24 cellular contexts compared by ENCODE assay signal in the genomic region with DNA sequence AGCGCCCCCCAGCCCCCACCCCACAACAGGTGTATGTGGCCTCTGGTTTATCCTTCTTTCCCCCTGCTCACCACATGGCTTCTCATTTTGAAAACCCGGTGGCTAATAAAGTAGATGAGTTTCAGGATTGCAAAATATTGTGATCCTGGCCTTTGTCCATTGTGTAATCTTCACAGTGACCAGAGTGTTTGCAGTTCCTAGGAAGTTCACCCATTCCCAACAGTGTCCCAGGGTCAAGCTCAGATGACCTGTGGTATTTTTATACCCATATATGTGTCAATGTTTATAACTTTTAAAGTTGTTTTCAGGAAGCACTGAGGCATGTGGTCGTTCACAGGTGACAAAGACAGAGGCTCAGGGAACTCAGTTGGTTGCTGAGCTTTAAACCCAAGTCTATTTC.
DNase-seq lines count a peak whose midpoint lies in the region; ATAC-seq, FAIRE-seq and TF ChIP-seq lines count a peak whose summit lies in the region.
"Had no signal": no experiment of that assay in that cellular context is flagged by ENCODE, and none has a peak within 500 bp of the region (broad histone marks: within the 10 kb centered on the region; RNA-seq: fewer than 3 reads in every experiment).

No MANE protein-coding gene starts in this region.

- peaks cover 4% of the 10 kb centered on the region for H3K9me3 Mint-ChIP-seq in T-helper 2 cell treated with Interferon-gamma antibody and Interleukin-4, amounts not matched to agents 5 μg/mL and 100 μg/mL, for 36 hours
- H3K9me3 Mint-ChIP-seq: CD4-positive, alpha-beta T cell; CD8-positive, alpha-beta T cell had no signal

- 29% methylated on average over 3 of the region's 3 CpGs for WGBS in HepG2 (ENCODE audit: low lambda C conversion rate)
- WGBS in right lobe of liver (ENCODE audit: insufficient coverage, low coverage, low lambda C conversion rate, missing lambda C conversion rate), result 11% methylated on average over 2 of the region's 3 CpGs

- CTCF ChIA-PET in HepG2 (lab: Yijun Ruan, JAX; ENCODE audit: low intra/inter-chr PET ratio, low total read pairs), result no interaction called here

- POLR2A ChIA-PET in HepG2 (lab: Yijun Ruan, JAX), result no interaction called here

- H3K27me3 Mint-ChIP-seq in T-helper 2 cell treated with Interferon-gamma antibody and Interleukin-4, amounts not matched to agents 5 μg/mL and 100 μg/mL, for 36 hours (ENCODE audit: low read depth), result no peaks in the 10 kb centered on the region
- H3K27me3 Mint-ChIP-seq: B cell; CD4-positive, alpha-beta T cell had no signal

- H3K27ac Mint-ChIP-seq in T-helper 2 cell treated with Interferon-gamma antibody and Interleukin-4, amounts not matched to agents 5 μg/mL and 100 μg/mL, for 36 hours, result no peak overlapping the region
- H3K27ac Mint-ChIP-seq: B cell; CD4-positive, alpha-beta T cell; CD8-positive, alpha-beta T cell had no signal

- H3K9me3 ChIP-seq in HepG2 (ENCODE audit: low read length) (peaks cover 18% of the 10 kb centered on the region), right lobe of liver (peaks cover 0 to 19% (median 3%) of the 10 kb centered on the region in 4 donors)
- H3K9me3 ChIP-seq: A549; BLaER1 treated with 17β-estradiol and CSF1 and Interleukin-3, amounts not matched to agents 10 nM and 100 nM; Caco-2 had no signal

- intact Hi-C loops in HepG2 (cut with micrococcal nuclease; ENCODE audit: unreplicated experiment) (no loop called here), right lobe of liver (cut with DNase I) (no loop called here)

- no peak overlapping the region for H3K9ac ChIP-seq in HepG2 (ENCODE audit: insufficient read depth, low read depth, low read length)
- H3K9ac ChIP-seq: BLaER1 treated with 17β-estradiol and CSF1 and Interleukin-3, amounts not matched to agents 10 nM and 100 nM had no signal

- FAIRE-seq in HepG2 (lab: Jason Lieb, UNC), result no peak
- FAIRE-seq: A549, D721Med, G401.6, GM12878, GM12892, GM18507 had no signal

- TF ChIP-seq CTCF in fibroblast of villous mesenchyme (IDR thresholded peaks at IDR 0.05; ENCODE audit: insufficient read depth, low read depth, low read length) (no peak), HepG2 (CRISPR knock-in tag; IDR thresholded peaks at IDR 0.05) (no peak), right lobe of liver (IDR thresholded peaks at IDR 0.05) (no peak)

- H3K36me3 ChIP-seq in HepG2 (replicated peaks in 1 of 2; ENCODE audit: control insufficient read depth in 1 of 2, insufficient read depth in 2 of 2, low read length in 2 of 2) (no peaks in the 10 kb centered on the region), right lobe of liver (no peaks in the 10 kb centered on the region)
- H3K36me3 ChIP-seq: BLaER1 treated with 17β-estradiol and CSF1 and Interleukin-3, amounts not matched to agents 10 nM and 100 nM had no signal

- no peak overlapping the region for H2AFZ ChIP-seq in HepG2 (ENCODE audit: low read length)

- H3K27me3 ChIP-seq in HepG2 (ENCODE audit: control insufficient read depth in 1 of 2, insufficient read depth in 2 of 2, low read length in 2 of 2) (no peaks in the 10 kb centered on the region), right lobe of liver (no peaks in the 10 kb centered on the region)
- H3K27me3 ChIP-seq: BLaER1 treated with 17β-estradiol and CSF1 and Interleukin-3, amounts not matched to agents 10 nM and 100 nM had no signal

- H3K4me1 Mint-ChIP-seq in T-helper 2 cell treated with Interferon-gamma antibody and Interleukin-4, amounts not matched to agents 5 μg/mL and 100 μg/mL, for 36 hours (ENCODE audit: low read depth), result no peaks in the 10 kb centered on the region
- H3K4me1 Mint-ChIP-seq: B cell had no signal

- H3K27ac ChIP-seq in HepG2 (ENCODE audit: extremely low read length, insufficient read depth, low read length) (no peak overlapping the region), right lobe of liver (peak overlapping the region in 1 of 3 donors; percentile 58)
- H3K27ac ChIP-seq: 22Rv1; A549; BLaER1 treated with 17β-estradiol and CSF1 and Interleukin-3, amounts not matched to agents 10 nM and 100 nM; C4-2B had no signal

- no peak overlapping the region for H3K4me2 ChIP-seq in HepG2 (ENCODE audit: low read depth, low read length)
- H3K4me2 ChIP-seq: A549; BLaER1 treated with 17β-estradiol and CSF1 and Interleukin-3, amounts not matched to agents 10 nM and 100 nM had no signal

- H3K36me3 Mint-ChIP-seq in T-helper 2 cell treated with Interferon-gamma antibody and Interleukin-4, amounts not matched to agents 5 μg/mL and 100 μg/mL, for 36 hours (ENCODE audit: low read depth), result no peaks in the 10 kb centered on the region
- H3K36me3 Mint-ChIP-seq: CD8-positive, alpha-beta T cell had no signal

- in situ Hi-C loops in HepG2 (cut with HindIII; ENCODE audit: extremely low pct_ligation_motif_present, low pct_unique_long_range_greater_than_20kb), result no loop called here

- 0 out of 2 replicates have a peak, but pooled peaks cover 4% of the 10 kb centered on the region for H3K4me1 ChIP-seq in HepG2 (ENCODE audit: insufficient read depth, low read length)
- H3K4me1 ChIP-seq in right lobe of liver, result peaks cover 0 to 20% (median 6%) of the 10 kb centered on the region in 4 donors
- H3K4me1 ChIP-seq: A549; BLaER1 treated with 17β-estradiol and CSF1 and Interleukin-3, amounts not matched to agents 10 nM and 100 nM had no signal

- no peak overlapping the region for H3K4me3 ChIP-seq in fibroblast of villous mesenchyme (ENCODE audit: low read depth, low read length)
- no peak overlapping the region for H3K4me3 ChIP-seq in HepG2 (replicated peaks in 1 of 3; ENCODE audit: insufficient read depth in 1 of 3, low read depth in 2 of 3, low read length in 3 of 3)
- no peak overlapping the region for H3K4me3 ChIP-seq in right lobe of liver
- H3K4me3 ChIP-seq: A549; BLaER1 treated with 17β-estradiol and CSF1 and Interleukin-3, amounts not matched to agents 10 nM and 100 nM; GM12878 had no signal

- TF ChIP-seq POLR2A in HepG2 (IDR thresholded peaks at IDR 0.05; ENCODE audit: insufficient read depth in 1 of 2, low read depth in 2 of 2, low read length in 2 of 2), result no peak
- TF ChIP-seq POLR2A in right lobe of liver (IDR thresholded peaks at IDR 0.05), result no peak

- TF ChIP-seq EP300 in HepG2 (IDR thresholded peaks at IDR 0.05; ENCODE audit: low read depth in 2 of 2, low read length in 2 of 2), result no peak
- TF ChIP-seq EP300 in HepG2 (CRISPR knock-in tag; IDR thresholded peaks at IDR 0.05; ENCODE audit: borderline replicate concordance), result no peak

- DNase-seq in HuH-7 (ENCODE audit: low spot score) (peak; percentile 46), fibroblast of villous mesenchyme (ENCODE audit: low read depth) (peak; percentile 15), HepG2 (ENCODE audit: low spot score) (no peak), right lobe of liver (no peak)
- DNase-seq in T-helper 2 cell treated with Interferon-gamma antibody and Interleukin-4, amounts not matched to agents 5 μg/mL and 100 μg/mL, for 36 hours (ENCODE audit: low spot score), result no peak
- DNase-seq: AML-193; Caco-2; Calu3; CD4-positive, alpha-beta T cell; CD8-positive, alpha-beta T cell; DMS79 treated with DMSO at 0.1 percent for 48 hours; GF-D8 had no signal

- H3K79me2 ChIP-seq in HepG2 (ENCODE audit: insufficient read depth, low read length), result no peaks in the 10 kb centered on the region

- BruUV-seq in HepG2 (replicated peaks; lab: Mats Ljungman, UMichigan), result no TSS peak

- no peak for TF ChIP-seq RAD21 in HepG2 (CRISPR knock-in tag; IDR thresholded peaks at IDR 0.05)

- ATAC-seq in HepG2 (0 out of 3 replicates have a peak, but pooled peaks have one; percentile 31), right lobe of liver (peak in 3 of 4 donors; percentile 46 to 85 (median 61)), GM19035 (IDR thresholded peaks at IDR 0.05; ENCODE audit: unreplicated experiment) (no peak), GM18909 (IDR thresholded peaks at IDR 0.05; ENCODE audit: poor library complexity, unreplicated experiment) (no peak)
- ATAC-seq: A549; CD8-positive, alpha-beta T cell; GM12878 had no signal

- no peak overlapping the region for H3K4me3 Mint-ChIP-seq in T-helper 2 cell treated with Interferon-gamma antibody and Interleukin-4, amounts not matched to agents 5 μg/mL and 100 μg/mL, for 36 hours
- H3K4me3 Mint-ChIP-seq: B cell; CD4-positive, alpha-beta T cell; CD8-positive, alpha-beta T cell had no signal

- H4K20me1 ChIP-seq in HepG2 (ENCODE audit: insufficient read depth, low read length), result no peaks in the 10 kb centered on the region
- H4K20me1 ChIP-seq: BLaER1 treated with 17β-estradiol and CSF1 and Interleukin-3, amounts not matched to agents 10 nM and 100 nM had no signal

TF ChIP-seq in HepG2, 621 proteins besides CTCF, POLR2A, EP300 and RAD21 (continues in another document):
- TF ChIP-seq ZNF382 (CRISPR knock-in tag; IDR thresholded peaks at IDR 0.05; ENCODE audit: borderline replicate concordance) (no peak), MAZ (IDR thresholded peaks at IDR 0.05; ENCODE audit: borderline replicate concordance, low read depth, low read length) (no peak), MAZ (CRISPR knock-in tag; IDR thresholded peaks at IDR 0.05; ENCODE audit: low read depth) (no peak), IRX3 (CRISPR knock-in tag; IDR thresholded peaks at IDR 0.05; ENCODE audit: borderline replicate concordance, low read depth) (no peak), ZNF501 (CRISPR knock-in tag; IDR thresholded peaks at IDR 0.05) (no peak)
- TF ChIP-seq, protein P1, sequence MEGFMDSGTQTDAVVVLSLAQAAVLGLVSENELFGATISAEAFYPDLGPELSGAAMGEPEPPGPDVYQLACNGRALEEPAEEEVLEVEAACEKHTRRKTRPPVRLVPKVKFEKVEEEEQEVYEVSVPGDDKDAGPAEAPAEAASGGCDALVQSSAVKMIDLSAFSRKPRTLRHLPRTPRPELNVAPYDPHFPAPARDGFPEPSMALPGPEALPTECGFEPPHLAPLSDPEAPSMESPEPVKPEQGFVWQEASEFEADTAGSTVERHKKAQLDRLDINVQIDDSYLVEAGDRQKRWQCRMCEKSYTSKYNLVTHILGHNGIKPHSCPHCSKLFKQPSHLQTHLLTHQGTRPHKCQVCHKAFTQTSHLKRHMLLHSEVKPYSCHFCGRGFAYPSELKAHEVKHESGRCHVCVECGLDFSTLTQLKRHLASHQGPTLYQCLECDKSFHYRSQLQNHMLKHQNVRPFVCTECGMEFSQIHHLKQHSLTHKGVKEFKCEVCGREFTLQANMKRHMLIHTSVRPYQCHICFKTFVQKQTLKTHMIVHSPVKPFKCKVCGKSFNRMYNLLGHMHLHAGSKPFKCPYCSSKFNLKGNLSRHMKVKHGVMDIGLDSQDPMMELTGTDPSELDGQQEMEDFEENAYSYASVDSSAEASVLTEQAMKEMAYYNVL (CRISPR knock-in tag; IDR thresholded peaks at IDR 0.05; ENCODE audit: borderline replicate concordance), result no peak
- TF ChIP-seq, protein P2, sequence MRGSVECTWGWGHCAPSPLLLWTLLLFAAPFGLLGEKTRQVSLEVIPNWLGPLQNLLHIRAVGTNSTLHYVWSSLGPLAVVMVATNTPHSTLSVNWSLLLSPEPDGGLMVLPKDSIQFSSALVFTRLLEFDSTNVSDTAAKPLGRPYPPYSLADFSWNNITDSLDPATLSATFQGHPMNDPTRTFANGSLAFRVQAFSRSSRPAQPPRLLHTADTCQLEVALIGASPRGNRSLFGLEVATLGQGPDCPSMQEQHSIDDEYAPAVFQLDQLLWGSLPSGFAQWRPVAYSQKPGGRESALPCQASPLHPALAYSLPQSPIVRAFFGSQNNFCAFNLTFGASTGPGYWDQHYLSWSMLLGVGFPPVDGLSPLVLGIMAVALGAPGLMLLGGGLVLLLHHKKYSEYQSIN (CRISPR knock-in tag; IDR thresholded peaks at IDR 0.05; ENCODE audit: borderline replicate concordance), result no peak

Comparison
In these comparisons a context has a peak if more than half of its experiments do, and no peak if none do; other contexts are left out.
1. DNase-seq: peak in HuH-7 (single experiment) and fibroblast of villous mesenchyme (single experiment); none in HepG2 (single experiment), right lobe of liver (0 of 3) and T-helper 2 cell treated with Interferon-gamma antibody and Interleukin-4, amounts not matched to agents 5 μg/mL and 100 μg/mL, for 36 hours (single experiment).
2. ATAC-seq: peak in HepG2 (single experiment) and right lobe of liver (3 of 4); none in GM19035 (single experiment) and GM18909 (single experiment).